13 cellular contexts compared by ENCODE assay signal in the genomic region with DNA sequence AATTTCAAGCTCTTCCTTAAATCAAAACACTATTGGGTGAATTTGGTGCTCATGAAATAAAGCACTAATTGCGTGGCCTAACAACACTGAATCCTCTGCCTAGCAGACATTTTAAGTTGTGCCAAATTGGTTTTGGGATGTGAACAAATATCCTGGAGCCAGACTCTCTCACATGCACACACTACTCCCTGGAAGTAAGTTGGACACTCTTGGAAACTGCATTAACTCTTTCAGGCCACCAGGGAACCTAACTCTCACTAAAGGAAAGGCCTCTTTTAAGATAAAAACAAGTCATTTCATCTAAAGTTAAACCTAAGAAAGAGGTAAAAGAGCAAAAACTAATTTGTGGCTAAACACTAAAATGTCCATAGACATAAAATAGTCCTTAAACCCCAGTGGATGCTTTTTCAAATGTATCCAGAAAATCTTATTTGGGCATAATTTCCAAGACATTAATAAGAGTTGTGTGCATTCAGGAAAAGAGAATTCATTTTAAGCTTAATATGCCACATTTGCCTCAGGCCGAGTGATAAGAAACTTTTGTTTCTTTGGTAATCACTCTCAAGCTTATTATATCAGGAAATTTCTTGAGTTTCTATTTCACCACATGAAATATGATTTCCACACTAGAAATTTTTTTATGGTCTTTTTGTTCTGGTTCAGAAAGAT.
DNase-seq lines count a peak whose midpoint lies in the region; FAIRE-seq and TF ChIP-seq lines count a peak whose summit lies in the region.
"Had no signal": no experiment of that assay in that cellular context is flagged by ENCODE, and none has a peak within 500 bp of the region (broad histone marks: within the 10 kb centered on the region; RNA-seq: fewer than 3 reads in every experiment).

No MANE protein-coding gene starts in this region.

- H2AFZ ChIP-seq in PC-9: no peak overlapping the region

- H3F3A ChIP-seq in PC-9 (ENCODE audit: insufficient read depth, low read depth): no peaks in the 10 kb centered on the region

- no peaks in the 10 kb centered on the region for H3K79me2 ChIP-seq in PC-9 (ENCODE audit: low read depth)

- no peak overlapping the region for H3K27ac ChIP-seq in PC-9
- H3K27ac ChIP-seq: VCaP had no signal

- no peaks in the 10 kb centered on the region for H3K4me1 Mint-ChIP-seq in progenitor cell of endocrine pancreas (ENCODE audit: low read depth)
- no peaks in the 10 kb centered on the region for H3K4me1 Mint-ChIP-seq in T-helper 2 cell treated with Interferon-gamma antibody and Interleukin-4, amounts not matched to agents 5 μg/mL and 100 μg/mL, for 36 hours (ENCODE audit: low read depth)

- no TSS peak for BruUV-seq in PC-9 (replicated peaks; lab: Mats Ljungman, UMichigan)

- FAIRE-seq in RCC 7860 (lab: Jason Lieb, UNC): no peak
- FAIRE-seq: G401.6 had no signal

- no peaks in the 10 kb centered on the region for H3K9me2 ChIP-seq in PC-9 (ENCODE audit: insufficient read depth)

- no peaks in the 10 kb centered on the region for H4K20me1 ChIP-seq in PC-9 (ENCODE audit: insufficient read depth)

- H3K27me3 ChIP-seq in PC-9 (ENCODE audit: insufficient read depth, low read depth): no peaks in the 10 kb centered on the region

- POLR2A ChIA-PET in PC-9 (lab: Charles Lee; ENCODE audit: unreplicated experiment): no interaction called here

- no peak overlapping the region for H3K27ac Mint-ChIP-seq in progenitor cell of endocrine pancreas
- H3K27ac Mint-ChIP-seq in T-helper 2 cell treated with Interferon-gamma antibody and Interleukin-4, amounts not matched to agents 5 μg/mL and 100 μg/mL, for 36 hours: no peak overlapping the region
- H3K27ac Mint-ChIP-seq: activated naive CD8-positive, alpha-beta T cell had no signal

- DNase-seq in PC-9 (no peak), fibroblast of gingiva (ENCODE audit: low read depth) (peak; percentile 12), progenitor cell of endocrine pancreas (ENCODE audit: low spot score, unreplicated experiment) (no peak), COR-L47 (lab: John Stamatoyannopoulos, UW) (no peak), RCC 7860 (ENCODE audit: low spot score) (no peak)
- DNase-seq in stimulated activated CD4-positive, alpha-beta T cell treated with anti-CD3 and anti-CD28 coated beads, Interleukin-2, amount 100 ng/mL, for 24 hours: no peak
- no peak for DNase-seq in T-helper 2 cell treated with Interferon-gamma antibody and Interleukin-4, amounts not matched to agents 5 μg/mL and 100 μg/mL, for 36 hours (ENCODE audit: low spot score)
- DNase-seq: KG1; NK-92 treated with Interleukin-12 subunit alpha and Interleukin-12 subunit beta, amount 100 ng/mL, for 24 hours had no signal

- no peak overlapping the region for H3K4me3 Mint-ChIP-seq in progenitor cell of endocrine pancreas (ENCODE audit: low read depth)
- no peak overlapping the region for H3K4me3 Mint-ChIP-seq in T-helper 2 cell treated with Interferon-gamma antibody and Interleukin-4, amounts not matched to agents 5 μg/mL and 100 μg/mL, for 36 hours
- H3K4me3 Mint-ChIP-seq: activated naive CD8-positive, alpha-beta T cell had no signal

- H3K4me1 ChIP-seq in PC-9 (replicated peaks; ENCODE audit: insufficient read depth): no peaks in the 10 kb centered on the region

- no peak overlapping the region for H3K4me3 ChIP-seq in PC-9

- CTCF ChIA-PET in PC-9 (lab: Charles Lee): no interaction called here

- no peaks in the 10 kb centered on the region for H3K36me3 Mint-ChIP-seq in progenitor cell of endocrine pancreas (ENCODE audit: insufficient read depth)
- H3K36me3 Mint-ChIP-seq in T-helper 2 cell treated with Interferon-gamma antibody and Interleukin-4, amounts not matched to agents 5 μg/mL and 100 μg/mL, for 36 hours (ENCODE audit: low read depth): no peaks in the 10 kb centered on the region

- no peaks in the 10 kb centered on the region for H3K27me3 Mint-ChIP-seq in progenitor cell of endocrine pancreas
- no peaks in the 10 kb centered on the region for H3K27me3 Mint-ChIP-seq in T-helper 2 cell treated with Interferon-gamma antibody and Interleukin-4, amounts not matched to agents 5 μg/mL and 100 μg/mL, for 36 hours (ENCODE audit: low read depth)
- H3K27me3 Mint-ChIP-seq: activated naive CD8-positive, alpha-beta T cell had no signal

- no peaks in the 10 kb centered on the region for H3K9me3 Mint-ChIP-seq in progenitor cell of endocrine pancreas (ENCODE audit: low read depth)
- H3K9me3 Mint-ChIP-seq in T-helper 2 cell treated with Interferon-gamma antibody and Interleukin-4, amounts not matched to agents 5 μg/mL and 100 μg/mL, for 36 hours: no peaks in the 10 kb centered on the region

- H3K36me3 ChIP-seq in PC-9 (ENCODE audit: low read depth): no peaks in the 10 kb centered on the region

- intact Hi-C loops in PC-9 (cut with micrococcal nuclease; ENCODE audit: unreplicated experiment): no loop called here

- no peak overlapping the region for H3K4me2 ChIP-seq in PC-9

- H3K9me3 ChIP-seq in PC-9 (ENCODE audit: insufficient read depth, low read depth): no peaks in the 10 kb centered on the region

- TF ChIP-seq CTCF in GM12873 (IDR thresholded peaks at IDR 0.05; ENCODE audit: insufficient read depth, low read depth, low read length, missing control alignments) (peak; percentile 34), PC-9 (conservative IDR thresholded peaks at IDR 0.05) (0 out of 2 replicates have a peak, but pooled peaks have one; percentile 23), progenitor cell of endocrine pancreas (IDR thresholded peaks at IDR 0.05; ENCODE audit: unreplicated experiment) (peak; percentile 55)
